31 cellular contexts compared by ENCODE assay signal in genomic region chr14:38404616-38405015, GRCh38.
DNase-seq lines count a peak whose midpoint lies in the region; FAIRE-seq and TF ChIP-seq lines count a peak whose summit lies in the region.
"Had no signal": no experiment of that assay in that cellular context is flagged by ENCODE, and none has a peak within 500 bp of the region (broad histone marks: within the 10 kb centered on the region; RNA-seq: fewer than 3 reads in every experiment).

No MANE protein-coding gene starts in this region.

- H3K4me3 ChIP-seq in cardiac fibroblast (replicated peaks in 1 of 2; ENCODE audit: low read depth in 2 of 2, low read length in 2 of 2) (no peak overlapping the region), mesenchymal stem cell (ENCODE audit: insufficient read depth in 1 of 2, low read depth in 1 of 2, low read length in 2 of 2) (no peak overlapping the region)
- H3K4me3 ChIP-seq: Peyer's patch, thyroid gland had no signal

- H4K91ac ChIP-seq in mesenchymal stem cell (ENCODE audit: low read length), result no peak overlapping the region

- no CpG with 5 or more reads among the region's 2 CpGs for WGBS in mesenchymal stem cell

- H3K27me3 ChIP-seq in mesenchymal stem cell (ENCODE audit: control insufficient read depth in 1 of 2, insufficient read depth in 1 of 2, low read length in 2 of 2), result no peaks in the 10 kb centered on the region
- H3K27me3 ChIP-seq: Peyer's patch, thyroid gland had no signal

- no peaks in the 10 kb centered on the region for H3K36me3 Mint-ChIP-seq in progenitor cell of endocrine pancreas (ENCODE audit: insufficient read depth)
- H3K36me3 Mint-ChIP-seq: CD4-positive, CD25-positive, alpha-beta regulatory T cell; mesothelial cell of epicardium; naive thymus-derived CD8-positive, alpha-beta T cell had no signal

- no peak overlapping the region for H3K27ac Mint-ChIP-seq in progenitor cell of endocrine pancreas
- H3K27ac Mint-ChIP-seq: activated CD4-positive, alpha-beta T cell treated with anti-CD3 and anti-CD28 coated beads, Interleukin-2, amount 10 ng/mL, durations not matched to agents 24 days and 14 days; CD4-positive, CD25-positive, alpha-beta regulatory T cell; mesothelial cell of epicardium; naive thymus-derived CD8-positive, alpha-beta T cell; T-helper 2 cell treated with Interferon-gamma antibody and Interleukin-4, amounts not matched to agents 5 μg/mL and 100 μg/mL, for 36 hours had no signal

- H3K79me1 ChIP-seq in mesenchymal stem cell (replicated peaks; ENCODE audit: low read length, poor library complexity, severe bottlenecking), result no peaks in the 10 kb centered on the region

- H3K4me3 Mint-ChIP-seq in progenitor cell of endocrine pancreas (ENCODE audit: low read depth), result no peak overlapping the region
- H3K4me3 Mint-ChIP-seq: activated CD4-positive, alpha-beta T cell treated with anti-CD3 and anti-CD28 coated beads, Interleukin-2, amount 10 ng/mL, durations not matched to agents 24 days and 14 days; CD4-positive, CD25-positive, alpha-beta regulatory T cell; mesothelial cell of epicardium; naive thymus-derived CD8-positive, alpha-beta T cell; T-helper 2 cell treated with Interferon-gamma antibody and Interleukin-4, amounts not matched to agents 5 μg/mL and 100 μg/mL, for 36 hours had no signal

- no peak for TF ChIP-seq POLR2A in GM12892 (IDR thresholded peaks at IDR 0.05; ENCODE audit: low read depth, low read length)

- H3K36me3 ChIP-seq in mesenchymal stem cell (ENCODE audit: control insufficient read depth in 1 of 2, insufficient read depth in 2 of 2, low read depth in 1 of 2, low read length in 2 of 2), result no peaks in the 10 kb centered on the region
- H3K36me3 ChIP-seq: Peyer's patch, thyroid gland had no signal

- peak overlapping the region; percentile 14 for H3K9ac ChIP-seq in mesenchymal stem cell (ENCODE audit: low read length)

- no peak overlapping the region for H2BK12ac ChIP-seq in mesenchymal stem cell (ENCODE audit: low read length in 2 of 2)

- H3K23ac ChIP-seq in mesenchymal stem cell (ENCODE audit: low read length in 2 of 2), result no peak overlapping the region

- no peak for FAIRE-seq in GM12892 (lab: Jason Lieb, UNC)
- FAIRE-seq: D721Med, GM18507 had no signal

- H3K4me1 Mint-ChIP-seq in progenitor cell of endocrine pancreas (ENCODE audit: low read depth), result peaks cover 7% of the 10 kb centered on the region
- H3K4me1 Mint-ChIP-seq: activated CD4-positive, alpha-beta T cell treated with anti-CD3 and anti-CD28 coated beads, Interleukin-2, amount 10 ng/mL, durations not matched to agents 24 days and 14 days; CD4-positive, CD25-positive, alpha-beta regulatory T cell; mesothelial cell of epicardium; naive thymus-derived CD8-positive, alpha-beta T cell had no signal

- H3K4me2 ChIP-seq in mesenchymal stem cell (ENCODE audit: low read length, poor library complexity, severe bottlenecking), result no peak overlapping the region

- no peak overlapping the region for H3K4ac ChIP-seq in mesenchymal stem cell (ENCODE audit: low read depth in 1 of 2, low read length in 2 of 2)

- peak overlapping the region; percentile 4 for H3K27ac ChIP-seq in mesenchymal stem cell (ENCODE audit: low read length, poor library complexity, severe bottlenecking)
- H3K27ac ChIP-seq: epithelial cell of prostate, Peyer's patch, thyroid gland, VCaP had no signal

- no peaks in the 10 kb centered on the region for H3K9me3 Mint-ChIP-seq in progenitor cell of endocrine pancreas (ENCODE audit: low read depth)
- H3K9me3 Mint-ChIP-seq: activated CD4-positive, alpha-beta T cell treated with anti-CD3 and anti-CD28 coated beads, Interleukin-2, amount 10 ng/mL, durations not matched to agents 24 days and 14 days; CD4-positive, CD25-positive, alpha-beta regulatory T cell; mesothelial cell of epicardium; T-helper 2 cell treated with Interferon-gamma antibody and Interleukin-4, amounts not matched to agents 5 μg/mL and 100 μg/mL, for 36 hours had no signal

- H2AK5ac ChIP-seq in mesenchymal stem cell (ENCODE audit: low read length, severe bottlenecking), result no peak overlapping the region

- no peak overlapping the region for H3K14ac ChIP-seq in mesenchymal stem cell (ENCODE audit: low read length in 2 of 2)

- no peak overlapping the region for H2BK15ac ChIP-seq in mesenchymal stem cell (ENCODE audit: low read depth, poor library complexity, severe bottlenecking)

- no peak overlapping the region for H2BK5ac ChIP-seq in mesenchymal stem cell (ENCODE audit: low read depth, low read length, poor library complexity, severe bottlenecking)

- no peak overlapping the region for H2BK120ac ChIP-seq in mesenchymal stem cell (ENCODE audit: low read depth, low read length)

- H3K4me1 ChIP-seq in mesenchymal stem cell (ENCODE audit: control insufficient read depth, insufficient read depth, low read depth, low read length), result peaks cover 1% of the 10 kb centered on the region
- H3K4me1 ChIP-seq: Peyer's patch, thyroid gland had no signal

- H4K8ac ChIP-seq in mesenchymal stem cell (ENCODE audit: low read length), result no peak overlapping the region

- DNase-seq in EH (ENCODE audit: low read depth) (peak; percentile 81), NCI-H226 (peak; percentile 35), cardiac fibroblast (ENCODE audit: low read depth in 2 of 2) (peak; percentile 39 to 55), mesenchymal stem cell (peak; percentile 27), GM12892 (ENCODE audit: insufficient read length) (no peak), progenitor cell of endocrine pancreas (ENCODE audit: low spot score, unreplicated experiment) (no peak), AG08396 (ENCODE audit: low spot score) (no peak)
- DNase-seq in effector CD8-positive, alpha-beta T cell (lab: John Stamatoyannopoulos, UW), result no peak
- DNase-seq: ACHN; activated CD4-positive, alpha-beta T cell treated with anti-CD3 and anti-CD28 coated beads, Interleukin-2, amount 10 ng/mL, durations not matched to agents 24 days and 14 days; activated naive CD4-positive, alpha-beta T cell; activated T-cell treated with anti-CD3 and anti-CD28 coated beads, Interleukin-2, amount 50 U/mL, for 48 hours; CD4-positive, CD25-positive, alpha-beta regulatory T cell; central memory CD4-positive, alpha-beta T cell; GOT3; hypothalamus; islet precursor cell; left ventricle myocardium superior; naive thymus-derived CD8-positive, alpha-beta T cell; NCI-H524; occipital lobe; Peyer's patch; stimulated activated CD4-positive, alpha-beta T cell treated with anti-CD3 and anti-CD28 coated beads, Interleukin-12 subunit alpha, Interleukin-12 subunit beta, amount 100 ng/mL, for 4 hours; stimulated activated naive CD8-positive, alpha-beta T cell treated with anti-CD3 and anti-CD28 coated beads, Interleukin-15, Interleukin-2, amounts not matched to agents 100 U/mL and 50 U/mL, for 24 hours; thyroid gland had no signal

- no peak overlapping the region for H3K18ac ChIP-seq in mesenchymal stem cell (ENCODE audit: low read depth in 1 of 2, low read length in 2 of 2)

- H3K27me3 Mint-ChIP-seq in progenitor cell of endocrine pancreas, result peaks cover 3% of the 10 kb centered on the region
- H3K27me3 Mint-ChIP-seq: activated CD4-positive, alpha-beta T cell treated with anti-CD3 and anti-CD28 coated beads, Interleukin-2, amount 10 ng/mL, durations not matched to agents 24 days and 14 days had no signal

- H3K9me3 ChIP-seq in mesenchymal stem cell (ENCODE audit: control insufficient read depth, low read length), result no peaks in the 10 kb centered on the region
- H3K9me3 ChIP-seq: Peyer's patch, thyroid gland had no signal

- TF ChIP-seq CTCF in cardiac fibroblast (IDR thresholded peaks at IDR 0.05; ENCODE audit: low read depth, low read length) (no peak), progenitor cell of endocrine pancreas (IDR thresholded peaks at IDR 0.05; ENCODE audit: unreplicated experiment) (no peak)

- H2AFZ ChIP-seq in mesenchymal stem cell (ENCODE audit: low read depth, low read length), result no peak overlapping the region

Comparison
In these comparisons a context has a peak if more than half of its experiments do, and no peak if none do; other contexts are left out.
1. DNase-seq: peak in EH (single experiment), NCI-H226 (single experiment), cardiac fibroblast (2 of 2) and mesenchymal stem cell (single experiment); none in GM12892 (single experiment), progenitor cell of endocrine pancreas (single experiment), AG08396 (single experiment) and effector CD8-positive, alpha-beta T cell (single experiment).